Comparison of ENCODE assay signal across 12 cellular contexts in the genomic region with DNA sequence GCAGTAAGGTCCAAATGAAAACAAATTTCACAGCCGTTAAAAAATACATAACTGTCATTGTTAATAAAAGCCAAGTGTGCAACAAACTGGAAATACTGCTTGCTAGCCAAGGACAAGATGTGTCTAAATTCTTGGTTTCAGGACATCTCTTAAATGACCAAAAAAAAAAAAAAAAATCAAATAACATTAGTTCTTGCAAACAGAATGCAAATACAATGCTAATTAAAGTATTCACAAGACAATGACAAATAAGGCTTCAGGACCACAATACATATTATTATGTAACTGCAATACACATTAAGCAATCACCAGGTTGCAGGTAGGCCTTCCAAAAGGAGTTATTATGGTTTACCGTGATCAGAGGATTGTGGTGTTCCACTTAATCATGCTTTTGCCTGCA. TPM values are rescaled to one million over a fixed set of nuclear protein-coding genes. Genes with fewer than 3 reads are reported as not detected.
DNase-seq lines count a peak whose midpoint lies in the region; ATAC-seq, FAIRE-seq and TF ChIP-seq lines count a peak whose summit lies in the region.
"Had no signal": no experiment of that assay in that cellular context is flagged by ENCODE, and none has a peak within 500 bp of the region (broad histone marks: within the 10 kb centered on the region; RNA-seq: fewer than 3 reads in every experiment).

No MANE protein-coding gene starts in this region.

- no peaks in the 10 kb centered on the region for H3K27me3 ChIP-seq in HAP-1 (ENCODE audit: low read depth)
- no peaks in the 10 kb centered on the region for H3K27me3 ChIP-seq in astrocyte (ENCODE audit: insufficient read depth, low read length)
- no peaks in the 10 kb centered on the region for H3K27me3 ChIP-seq in skeletal muscle tissue (ENCODE audit: control insufficient read depth in 3 of 3, insufficient read depth in 3 of 3, low read length in 3 of 3)

- peak overlapping the region; percentile 99 for H3K4me2 ChIP-seq in astrocyte (ENCODE audit: low read length)

- H3K4me3 ChIP-seq in HAP-1 (peak overlapping the region; percentile 59), astrocyte (ENCODE audit: insufficient read depth, low read depth, low read length) (peak overlapping the region; percentile 67), iPS-11a (ENCODE audit: low read depth, low read length) (peak overlapping the region; percentile 72), skeletal muscle tissue (ENCODE audit: low read length in 3 of 3) (peak overlapping the region; percentile 75 to 89 (median 84))

- H3K36me3 Mint-ChIP-seq in astrocyte (ENCODE audit: low read depth, unreplicated experiment): peaks cover 11% of the 10 kb centered on the region
- H3K36me3 Mint-ChIP-seq: natural killer cell had no signal

- H3K27me3 Mint-ChIP-seq in astrocyte (ENCODE audit: low read depth, unreplicated experiment): no peaks in the 10 kb centered on the region
- H3K27me3 Mint-ChIP-seq: effector memory CD8-positive, alpha-beta T cell had no signal

- H3K9ac ChIP-seq in astrocyte (ENCODE audit: low read length) (peak overlapping the region; percentile 94), skeletal muscle tissue (ENCODE audit: low read depth in 1 of 3, low read length in 3 of 3) (peak overlapping the region in 2 of 3 donors; percentile 12 to 46)

- H3K27ac Mint-ChIP-seq in astrocyte (ENCODE audit: unreplicated experiment): no peak overlapping the region
- H3K27ac Mint-ChIP-seq: activated CD8-positive, alpha-beta T cell treated with anti-CD3 and anti-CD28 coated beads, Interleukin-2, amount 10 ng/mL, durations not matched to agents 7 days and 5 days; effector memory CD8-positive, alpha-beta T cell had no signal

- H3K79me2 ChIP-seq in astrocyte (ENCODE audit: insufficient read depth, low read length): peaks cover 75% of the 10 kb centered on the region

- no peak overlapping the region for H2AFZ ChIP-seq in astrocyte (ENCODE audit: low read depth, low read length)

- no peaks in the 10 kb centered on the region for H3K9me3 Mint-ChIP-seq in astrocyte (ENCODE audit: unreplicated experiment)
- H3K9me3 Mint-ChIP-seq: effector memory CD8-positive, alpha-beta T cell; natural killer cell had no signal

- TF ChIP-seq CTCF in astrocyte (IDR thresholded peaks at IDR 0.05; ENCODE audit: insufficient read depth, low read depth, low read length): no peak

- in situ Hi-C loops in HAP-1 (cut with MboI; ENCODE audit: low sequenced_read_pairs): no loop called here

- H3K4me3 Mint-ChIP-seq in astrocyte (ENCODE audit: unreplicated experiment): no peak overlapping the region

- no peaks in the 10 kb centered on the region; the same call in 1 of the 2 replicates for H3K36me3 ChIP-seq in HAP-1 (replicated peaks)
- no peaks in the 10 kb centered on the region for H3K36me3 ChIP-seq in astrocyte (ENCODE audit: insufficient read depth, low read length)
- H3K36me3 ChIP-seq in skeletal muscle tissue (ENCODE audit: control insufficient read depth in 3 of 3, insufficient read depth in 3 of 3, low read length in 3 of 3): no peaks in the 10 kb centered on the region

- H3K9me3 ChIP-seq in HAP-1 (no peaks in the 10 kb centered on the region), astrocyte (ENCODE audit: insufficient read depth, low read depth, low read length) (no peaks in the 10 kb centered on the region), skeletal muscle tissue (ENCODE audit: control insufficient read depth in 3 of 3, low read length in 3 of 3) (no peaks in the 10 kb centered on the region)

- no peak overlapping the region for H3K27ac ChIP-seq in astrocyte (ENCODE audit: low read depth, low read length)
- no peak overlapping the region for H3K27ac ChIP-seq in skeletal muscle tissue (ENCODE audit: low read depth, low read length)

- H3K4me1 ChIP-seq in HAP-1 (peaks cover 25% of the 10 kb centered on the region), astrocyte (ENCODE audit: insufficient read depth, low read length) (peaks cover 40% of the 10 kb centered on the region), skeletal muscle tissue (ENCODE audit: control insufficient read depth in 3 of 3, insufficient read depth in 3 of 3, low read length in 3 of 3) (peaks cover 38 to 44% (median 39%) of the 10 kb centered on the region in 3 donors)

- no peak for FAIRE-seq in astrocyte (lab: Jason Lieb, UNC)

- H3K4me1 Mint-ChIP-seq in astrocyte (ENCODE audit: low read depth, unreplicated experiment): no peaks in the 10 kb centered on the region

- DNase-seq in HAP-1 (ENCODE audit: low spot score in 2 of 2): no peak
- no peak for DNase-seq in astrocyte (ENCODE audit: low read depth)
- DNase-seq in medulla oblongata (ENCODE audit: extremely low spot score): no peak
- no peak for DNase-seq in ecto neural progenitor cell (ENCODE audit: low spot score)
- no peak for DNase-seq in SIG-M5 (lab: John Stamatoyannopoulos, UW)
- DNase-seq: activated CD8-positive, alpha-beta T cell treated with anti-CD3 and anti-CD28 coated beads, Interleukin-2, amount 10 ng/mL, durations not matched to agents 7 days and 5 days; effector memory CD8-positive, alpha-beta T cell; natural killer cell; NK-92 treated with Interleukin-12 subunit alpha and Interleukin-12 subunit beta, amount 100 ng/mL, for 24 hours had no signal

- peaks cover 68% of the 10 kb centered on the region for H4K20me1 ChIP-seq in astrocyte (ENCODE audit: insufficient read depth, low read length)

- ATAC-seq in GM18502 (IDR thresholded peaks at IDR 0.05; ENCODE audit: poor library complexity, unreplicated experiment): no peak
- ATAC-seq: activated CD8-positive, alpha-beta T cell treated with anti-CD3 and anti-CD28 coated beads, Interleukin-2, amount 10 ng/mL, durations not matched to agents 7 days and 5 days; effector memory CD8-positive, alpha-beta T cell; natural killer cell had no signal

RNA-seq across cellular contexts. Expression of a gene that starts 3.6 kb away (rescaled TPM):
- total RNA-seq in astrocyte: 91.5 and 107 TPM in 2 replicates
- 62.1 TPM for total RNA-seq in skeletal muscle tissue
